Comparison of ENCODE assay signal across 10 cellular contexts in genomic region chr1:244458781-244459180, GRCh38. TPM values are rescaled to one million over a fixed set of nuclear protein-coding genes. Genes with fewer than 3 reads are reported as not detected.
"Had no signal": no experiment of that assay in that cellular context is flagged by ENCODE, and none has a peak within 500 bp of the region (broad histone marks: within the 10 kb centered on the region; RNA-seq: fewer than 3 reads in every experiment).

No MANE protein-coding gene starts in this region.

- H3K4me1 ChIP-seq: HAP-1 had no signal

- H3K27ac ChIP-seq: GM23248 had no signal

- H3K4me3 ChIP-seq: GM23248, GM23338, HAP-1 had no signal

- H3K27ac Mint-ChIP-seq: GM23338, H9, HFFc6 had no signal

- DNase-seq: GM23248, GOT3, H7, H9, HCEC 1CT, HFFc6 had no signal

- H3K4me3 Mint-ChIP-seq: GM23338, H9, HFFc6 had no signal

- H3K9me3 ChIP-seq: HAP-1 had no signal

- H3K36me3 ChIP-seq: HAP-1 had no signal

- ATAC-seq: GM23338, HCT116 had no signal

RNA-seq across cellular contexts. Expression of gene CATSPERE, which starts 2.3 kb away (rescaled TPM):
- total RNA-seq: GM23338, H4 had no signal
